Comparison of ENCODE assay signal across 20 cellular contexts in genomic region chr6:82179415-82179814, GRCh38.
"Had no signal": no experiment of that assay in that cellular context is flagged by ENCODE, and none has a peak within 500 bp of the region (broad histone marks: within the 10 kb centered on the region; RNA-seq: fewer than 3 reads in every experiment).

No MANE protein-coding gene starts in this region.

- H3K9me3 ChIP-seq: gastrocnemius medialis, upper lobe of right lung had no signal

- H3K27me3 Mint-ChIP-seq: activated naive CD4-positive, alpha-beta T cell treated with anti-CD3 and anti-CD28 coated beads, Interleukin-2, amount 50 U/mL, for 24 hours; brain; progenitor cell of endocrine pancreas had no signal

- H3K4me3 ChIP-seq: coronary artery, gastrocnemius medialis, upper lobe of right lung had no signal

- ATAC-seq: activated CD4-positive, CD25-positive, alpha-beta regulatory T cell treated with anti-CD3 and anti-CD28 coated beads, Interleukin-2, amount 50 U/mL, for 24 hours; gastrocnemius medialis; upper lobe of right lung had no signal

- DNase-seq: activated CD4-positive, alpha-beta T cell treated with anti-CD3 and anti-CD28 coated beads, Interleukin-2, amount 50 U/mL, for 1 hour; activated CD8-positive, alpha-beta memory T cell treated with anti-CD3 and anti-CD28 coated beads for 24 hours; activated CD8-positive, alpha-beta memory T cell treated with anti-CD3 and anti-CD28 coated beads, Interleukin-2, amount 50 U/mL, for 48 hours; activated gamma-delta T cell; amygdala; caudate nucleus; gastrocnemius medialis; head of caudate nucleus; nucleus accumbens; stimulated activated CD4-positive, alpha-beta T cell treated with anti-CD3 and anti-CD28 coated beads, Interleukin-4, amount 100 ng/mL, for 1 hour; T-helper 1 cell; T1000; upper lobe of right lung had no signal

- H3K4me1 ChIP-seq: gastrocnemius medialis, upper lobe of right lung had no signal

- H3K27me3 ChIP-seq: gastrocnemius medialis, upper lobe of right lung had no signal

- H3K4me3 Mint-ChIP-seq: activated naive CD4-positive, alpha-beta T cell treated with anti-CD3 and anti-CD28 coated beads, Interleukin-2, amount 50 U/mL, for 24 hours; brain; mesothelial cell of epicardium; nephron had no signal

- H3K9me3 Mint-ChIP-seq: activated naive CD4-positive, alpha-beta T cell treated with anti-CD3 and anti-CD28 coated beads, Interleukin-2, amount 50 U/mL, for 24 hours; brain; mesothelial cell of epicardium; nephron had no signal

- H3K27ac Mint-ChIP-seq: activated naive CD4-positive, alpha-beta T cell treated with anti-CD3 and anti-CD28 coated beads, Interleukin-2, amount 50 U/mL, for 24 hours; mesothelial cell of epicardium; progenitor cell of endocrine pancreas had no signal

- H3K4me1 Mint-ChIP-seq: activated naive CD4-positive, alpha-beta T cell treated with anti-CD3 and anti-CD28 coated beads, Interleukin-2, amount 50 U/mL, for 24 hours; brain had no signal

- H3K27ac ChIP-seq: coronary artery, gastrocnemius medialis, upper lobe of right lung had no signal
